In genomic region chr19:52963229-52963760, GRCh38 we compare ENCODE assay signal across 8 cellular contexts. TPM values are rescaled to one million over a fixed set of nuclear protein-coding genes. Genes with fewer than 3 reads are reported as not detected.
A peak's percentile ranks its signal among the peaks of the same experiment; 100 is the strongest.
DNase-seq lines count a peak whose midpoint lies in the region; ATAC-seq and TF ChIP-seq lines count a peak whose summit lies in the region.

No MANE protein-coding gene starts in this region.

- ATAC-seq in GM19438 (IDR thresholded peaks at IDR 0.05; ENCODE audit: low read depth, unreplicated experiment), result peak; percentile 18
- peak; percentile 15 to 22 for ATAC-seq in stimulated activated naive B cell treated with anti-CD40 and anti-IgM and Interleukin-4, amounts not matched to agents 10 μg/mL and 1 μg/mL and 100 μg/mL, for 72 hours (replicated peaks)

- TF ChIP-seq CTCF in brain microvascular endothelial cell (IDR thresholded peaks at IDR 0.05; ENCODE audit: low read depth, low read length, missing control alignments) (no peak), kidney epithelial cell (IDR thresholded peaks at IDR 0.05; ENCODE audit: insufficient read depth, low read length, poor library complexity, severe bottlenecking) (no peak)

- no peaks in the 10 kb centered on the region for H3K27me3 Mint-ChIP-seq in stimulated activated naive B cell treated with anti-CD40 and anti-IgM and Interleukin-4, amounts not matched to agents 10 μg/mL and 1 μg/mL and 100 μg/mL, for 72 hours

- H3K27ac ChIP-seq in brain microvascular endothelial cell, result peak overlapping the region; percentile 30

- in situ Hi-C loops in brain microvascular endothelial cell (cut with HindIII; ENCODE audit: low pct_ligation_motif_present, low sequenced_read_pairs), result no loop called here

- H3K36me3 Mint-ChIP-seq in stimulated activated naive B cell treated with anti-CD40 and anti-IgM and Interleukin-4, amounts not matched to agents 10 μg/mL and 1 μg/mL and 100 μg/mL, for 72 hours, result peaks cover 20 to 28% of the 10 kb centered on the region in 2 donors

- H3K4me1 Mint-ChIP-seq in stimulated activated naive B cell treated with anti-CD40 and anti-IgM and Interleukin-4, amounts not matched to agents 10 μg/mL and 1 μg/mL and 100 μg/mL, for 72 hours, result peaks cover 11 to 30% of the 10 kb centered on the region in 2 donors

- peak overlapping the region; percentile 76 for H3K4me3 ChIP-seq in brain microvascular endothelial cell (ENCODE audit: low read depth, low read length)
- peak overlapping the region; percentile 65 for H3K4me3 ChIP-seq in kidney epithelial cell (ENCODE audit: low read depth, low read length)

- DNase-seq in CD1c-positive myeloid dendritic cell (ENCODE audit: extremely low spot score) (peak; percentile 12), LoVo (ENCODE audit: low spot score) (peak; percentile 6), brain microvascular endothelial cell (no peak), kidney epithelial cell (ENCODE audit: low read depth) (no peak), glomerular visceral epithelial cell (ENCODE audit: extremely low spot score) (no peak)
- no peak for DNase-seq in stimulated activated naive B cell treated with anti-CD40 and anti-IgM and Interleukin-4, amounts not matched to agents 10 μg/mL and 1 μg/mL and 100 μg/mL, for 72 hours
- DNase-seq in effector CD4-positive, alpha-beta T cell, result no peak

- H3K36me3 ChIP-seq in brain microvascular endothelial cell (replicated peaks) (no peaks in the 10 kb centered on the region), kidney epithelial cell (ENCODE audit: control insufficient read depth, insufficient read depth, low read length) (no peaks in the 10 kb centered on the region)

- peaks cover 11 to 17% of the 10 kb centered on the region in 2 donors for H3K9me3 Mint-ChIP-seq in stimulated activated naive B cell treated with anti-CD40 and anti-IgM and Interleukin-4, amounts not matched to agents 10 μg/mL and 1 μg/mL and 100 μg/mL, for 72 hours

- H3K4me3 Mint-ChIP-seq in stimulated activated naive B cell treated with anti-CD40 and anti-IgM and Interleukin-4, amounts not matched to agents 10 μg/mL and 1 μg/mL and 100 μg/mL, for 72 hours, result peak overlapping the region; percentile 93 to 94

- no peaks in the 10 kb centered on the region for H3K27me3 ChIP-seq in brain microvascular endothelial cell (replicated peaks)
- no peaks in the 10 kb centered on the region for H3K27me3 ChIP-seq in kidney epithelial cell (ENCODE audit: control insufficient read depth, insufficient read depth, low read length)

- H3K27ac Mint-ChIP-seq in stimulated activated naive B cell treated with anti-CD40 and anti-IgM and Interleukin-4, amounts not matched to agents 10 μg/mL and 1 μg/mL and 100 μg/mL, for 72 hours, result peak overlapping the region; percentile 91

RNA-seq across cellular contexts. Expression of gene ZNF816, which starts 0.6 kb away (rescaled TPM):
- 12.8 and 13.1 TPM in 2 replicates for total RNA-seq in kidney epithelial cell

RNA-seq across cellular contexts. Expression of gene ZNF888, which starts 40.1 kb away (rescaled TPM):
- total RNA-seq in kidney epithelial cell, result 4.3 and 5.4 TPM in 2 replicates

RNA-seq across cellular contexts. Expression of gene ERVV-1, which starts 50.4 kb away (rescaled TPM):
- not detected in 2 replicates for total RNA-seq in kidney epithelial cell

Comparison
In these comparisons a context has a peak if more than half of its experiments do, and no peak if none do; other contexts are left out.
1. DNase-seq: peak in CD1c-positive myeloid dendritic cell (single experiment) and LoVo (single experiment); none in brain microvascular endothelial cell (single experiment), kidney epithelial cell (single experiment), stimulated activated naive B cell treated with anti-CD40 and anti-IgM and Interleukin-4, amounts not matched to agents 10 μg/mL and 1 μg/mL and 100 μg/mL, for 72 hours (single experiment), effector CD4-positive, alpha-beta T cell (single experiment) and glomerular visceral epithelial cell (single experiment).